Comparison of ENCODE assay signal across 1 cellular context in genomic region chr1:77649127-77649526, GRCh38.
TF ChIP-seq lines count a peak whose summit lies in the region.

No MANE protein-coding gene starts in this region.

TF ChIP-seq in HepG2, 621 proteins besides CTCF, POLR2A, EP300 and RAD21 (continued from another document):
- TF ChIP-seq GRHL1 (CRISPR knock-in tag; conservative IDR thresholded peaks at IDR 0.05) (no peak), ZNF317 (CRISPR knock-in tag; IDR thresholded peaks at IDR 0.05) (peak; percentile 85)
